9 cellular contexts compared by ENCODE assay signal in the genomic region with DNA sequence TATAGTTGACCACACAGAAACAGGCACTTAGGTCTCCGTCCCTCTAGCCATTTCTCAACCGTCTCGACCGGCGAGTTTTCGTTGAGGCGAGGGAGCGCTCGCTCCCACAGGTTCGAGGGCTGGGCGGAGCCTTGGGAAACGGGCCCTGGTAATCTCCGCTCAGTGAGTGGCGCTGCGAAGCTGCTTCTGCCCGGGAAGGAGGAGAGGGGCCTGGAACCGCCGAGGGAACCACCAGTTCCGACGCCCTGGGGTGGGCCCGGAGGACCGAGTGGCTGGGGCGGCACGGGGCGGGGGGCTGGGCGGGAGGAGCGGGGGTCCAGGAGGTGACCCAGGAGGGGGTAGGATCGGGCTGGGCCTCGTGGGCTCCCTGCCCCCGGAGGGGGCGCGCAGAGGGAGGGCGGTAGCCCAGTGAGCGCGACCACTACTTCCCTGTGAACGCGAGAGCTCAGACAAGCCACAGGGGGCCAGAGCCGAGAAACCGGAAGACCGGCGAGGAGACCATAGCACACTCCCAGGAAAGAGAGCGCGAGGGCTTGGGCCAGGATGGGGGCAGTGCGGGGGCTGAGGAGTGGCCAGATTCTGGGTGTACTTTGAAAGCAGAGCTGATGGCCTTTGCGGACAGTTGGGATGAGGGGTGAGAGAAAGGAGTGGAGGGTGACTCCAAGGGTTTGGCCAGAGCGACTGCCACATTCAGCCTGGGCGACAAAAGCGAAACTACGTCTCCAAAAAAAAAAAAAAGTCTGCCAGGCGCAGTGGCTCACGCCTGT. TPM values are rescaled to one million over a fixed set of nuclear protein-coding genes. Genes with fewer than 3 reads are reported as not detected.
A peak's percentile ranks its signal among the peaks of the same experiment; 100 is the strongest.
DNase-seq lines count a peak whose midpoint lies in the region; ATAC-seq and TF ChIP-seq lines count a peak whose summit lies in the region.
"Had no signal": no experiment of that assay in that cellular context is flagged by ENCODE, and none has a peak within 500 bp of the region (broad histone marks: within the 10 kb centered on the region; RNA-seq: fewer than 3 reads in every experiment).

No MANE protein-coding gene starts in this region.

- H3K9me3 Mint-ChIP-seq in HFFc6, result no peaks in the 10 kb centered on the region

- ATAC-seq in GM21367 (IDR thresholded peaks at IDR 0.05; ENCODE audit: unreplicated experiment), result no peak

- intact Hi-C loops in colonic mucosa (cut with DNase I), result loop anchor here (2.0 kb wide), 1 partner anchor 20 kb away; no protein-coding TSS in a partner anchor

- H3K27ac ChIP-seq in colonic mucosa, result peak overlapping the region; percentile 99

- in situ Hi-C loops in Caki2 (cut with HindIII; ENCODE audit: low pct_unique_long_range_greater_than_20kb, low sequenced_read_pairs), result no loop called here

- H3K4me1 Mint-ChIP-seq in HFFc6 (ENCODE audit: low read depth), result peaks cover 44% of the 10 kb centered on the region

- no peaks in the 10 kb centered on the region for H3K9me3 ChIP-seq in colonic mucosa

- no peaks in the 10 kb centered on the region for H3K36me3 Mint-ChIP-seq in HFFc6 (ENCODE audit: low read depth)

- peak overlapping the region; percentile 51 for H3K4me3 ChIP-seq in colonic mucosa
- H3K4me3 ChIP-seq: SK-N-MC had no signal

- peak overlapping the region; percentile 91 for H3K4me3 Mint-ChIP-seq in HFFc6

- H3K27me3 Mint-ChIP-seq in HFFc6 (ENCODE audit: insufficient read depth), result peaks cover 4% of the 10 kb centered on the region

- TF ChIP-seq CTCF in HFFc6 (IDR thresholded peaks at IDR 0.05) (no peak; the same call in 1 of the 2 replicates), colonic mucosa (IDR thresholded peaks at IDR 0.05) (no peak)

- peak overlapping the region; percentile 85 to 92 for H3K9ac ChIP-seq in colonic mucosa (ENCODE audit: low read depth in 2 of 2, low read length in 2 of 2)

- H3K27me3 ChIP-seq in colonic mucosa, result no peaks in the 10 kb centered on the region

- no peaks in the 10 kb centered on the region for H3K4me1 ChIP-seq in colonic mucosa

- H3K36me3 ChIP-seq in colonic mucosa, result no peaks in the 10 kb centered on the region

- DNase-seq in Caki2 (ENCODE audit: low read depth) (peak; percentile 77), HFFc6 (peak; percentile 70), NCI-H345 treated with DMSO at 0.1 percent for 48 hours (lab: John Stamatoyannopoulos, UW; ENCODE audit: unreplicated experiment) (peak; percentile 81), colonic mucosa (peak; percentile 84), kidney glomerular epithelial cell (lab: John Stamatoyannopoulos, UW) (peak; percentile 67)
- peak; percentile 60 to 66 for DNase-seq in activated CD4-positive, alpha-beta T cell treated with anti-CD3 and anti-CD28 coated beads for 4 hours
- DNase-seq in stimulated activated CD4-positive, alpha-beta T cell treated with anti-CD3 and anti-CD28 coated beads, Interleukin-15, amount 100 ng/mL, for 1 hour (ENCODE audit: low read depth in 1 of 2, low spot score in 1 of 2), result peak; percentile 35 to 47

- peak overlapping the region; percentile 100 for H3K27ac Mint-ChIP-seq in HFFc6

RNA-seq across cellular contexts. Expression of gene ARL4D, which starts 29.9 kb away (rescaled TPM):
- 49.3 and 50.6 TPM in 2 replicates for total RNA-seq in Caki2 (2014; rRNA removed; shearing (Covaris generic); ENCODE audit: low replicate concordance)
- total RNA-seq in HFFc6 (2021; fragmentation: NEBNext Ultra II Directional; extraction: Animal tissue kit (Norgen Biotek cat#: 25700)), result 10 to 100 TPM; 24.9 to 27.5 (median 26.3) TPM
- 1 to 10 TPM; 2.0 to 5.7 TPM for total RNA-seq in colonic mucosa
